Comparison of ENCODE assay signal across 21 cellular contexts in genomic region chr17:67655478-67656148, GRCh38.
DNase-seq lines count a peak whose midpoint lies in the region; ATAC-seq, FAIRE-seq and TF ChIP-seq lines count a peak whose summit lies in the region.
"Had no signal": no experiment of that assay in that cellular context is flagged by ENCODE, and none has a peak within 500 bp of the region (broad histone marks: within the 10 kb centered on the region; RNA-seq: fewer than 3 reads in every experiment).

No MANE protein-coding gene starts in this region.

- H2BK20ac ChIP-seq in H1 (ENCODE audit: low read length), result no peak overlapping the region

- H3K27ac ChIP-seq in H1 (ENCODE audit: low read depth, low read length), result no peak overlapping the region
- H3K27ac ChIP-seq in PC-9, result no peak overlapping the region
- H3K27ac ChIP-seq: SK-N-MC had no signal

- H3K79me1 ChIP-seq in H1 (ENCODE audit: low read depth, low read length), result no peaks in the 10 kb centered on the region; the same call in 1 of the 2 replicates

- H3K4me1 ChIP-seq in H1 (replicated peaks in 1 of 4; ENCODE audit: control insufficient read depth in 3 of 4, insufficient read depth in 4 of 4, low read length in 3 of 4) (peaks cover 3 to 9% (median 5%) of the 10 kb centered on the region in 4 experiments; a peak in 5 of 7 replicates), PC-9 (replicated peaks; ENCODE audit: insufficient read depth) (no peaks in the 10 kb centered on the region)

- H2AK5ac ChIP-seq in H1 (ENCODE audit: low read depth, low read length), result no peak overlapping the region

- no peak overlapping the region; a peak in 1 of 7 replicates for H3K9ac ChIP-seq in H1 (replicated peaks in 1 of 4; ENCODE audit: extremely low read depth in 1 of 4, low read depth in 3 of 4, low read length in 3 of 4)

- intact Hi-C loops in PC-9 (cut with micrococcal nuclease; ENCODE audit: unreplicated experiment), result no loop called here

- no peak overlapping the region for H2BK12ac ChIP-seq in H1 (ENCODE audit: low read depth, low read length)

- H3K4ac ChIP-seq in H1 (replicated peaks; ENCODE audit: insufficient read length, low read depth, low read length), result no peak overlapping the region

- no peak for ATAC-seq in HG03442 (IDR thresholded peaks at IDR 0.05; ENCODE audit: unreplicated experiment)

- no peak overlapping the region for H4K5ac ChIP-seq in H1 (ENCODE audit: insufficient read length, low read depth, low read length)

- no peaks in the 10 kb centered on the region for H3K79me2 ChIP-seq in H1 (ENCODE audit: control insufficient read depth in 1 of 2, insufficient read depth in 2 of 2, low read length in 2 of 2)
- no peaks in the 10 kb centered on the region for H3K79me2 ChIP-seq in PC-9 (ENCODE audit: low read depth)

- TF ChIP-seq POLR2A in NB4 (IDR thresholded peaks at IDR 0.05; ENCODE audit: extremely low read depth, insufficient read length) (no peak), H1 (IDR thresholded peaks at IDR 0.05; ENCODE audit: control extremely low read depth in 1 of 2, low read depth in 2 of 2, low read length in 2 of 2) (no peak)

- H2AFZ ChIP-seq in H1 (ENCODE audit: low read length) (no peak overlapping the region), PC-9 (no peak overlapping the region)

- no peak for TF ChIP-seq EP300 in H1 (IDR thresholded peaks at IDR 0.05; ENCODE audit: borderline replicate concordance in 1 of 2, low read depth in 2 of 2, low read length in 2 of 2)

- H4K91ac ChIP-seq in H1 (replicated peaks; ENCODE audit: insufficient read length, low read length), result no peak overlapping the region

- peak overlapping the region; percentile 51 for H3K4me3 ChIP-seq in GM12865 (ENCODE audit: low read depth, low read length)
- H3K4me3 ChIP-seq in NB4 (ENCODE audit: low read depth, low read length), result no peak overlapping the region
- no peak overlapping the region for H3K4me3 ChIP-seq in H1 (ENCODE audit: extremely low read depth in 1 of 4, insufficient read depth in 2 of 4, low read depth in 3 of 4, low read length in 4 of 4)
- H3K4me3 ChIP-seq in PC-9, result no peak overlapping the region
- H3K4me3 ChIP-seq: SK-N-MC had no signal

- TF ChIP-seq RAD21 in H1 (IDR thresholded peaks at IDR 0.05 in 1 of 2, conservative IDR thresholded peaks at IDR 0.05 in 1 of 2; ENCODE audit: low read depth in 2 of 2, low read length in 2 of 2), result no peak

- 0 out of 2 replicates have a peak overlapping the region, but pooled peaks have one; percentile 24 for H2BK5ac ChIP-seq in H1 (ENCODE audit: low read depth, low read length)

- CTCF ChIA-PET in H1 (lab: Charles Lee; ENCODE audit: partially characterized antibody), result interaction anchor here (0.9 to 1.3 kb wide), 2 partner anchors 10 to 52 kb away, joined by 4 to 6 read pairs; no protein-coding TSS in a partner anchor
- CTCF ChIA-PET in PC-9 (lab: Charles Lee), result no interaction called here

- no peak overlapping the region for H4K8ac ChIP-seq in H1 (ENCODE audit: extremely low read depth, insufficient read depth, low read length)

- FAIRE-seq in H1 (lab: Jason Lieb, UNC), result no peak
- FAIRE-seq: G401.6 had no signal

- no peaks in the 10 kb centered on the region for H3K9me3 ChIP-seq in H1 (ENCODE audit: insufficient read depth in 2 of 2, low read depth in 1 of 2, low read length in 1 of 2)
- H3K9me3 ChIP-seq in PC-9 (ENCODE audit: insufficient read depth, low read depth), result peaks cover 7% of the 10 kb centered on the region; the same call in 1 of the 2 replicates

- H3K23me2 ChIP-seq in H1 (ENCODE audit: low read depth, low read length), result no peaks in the 10 kb centered on the region

- H3K14ac ChIP-seq in H1 (ENCODE audit: insufficient read length), result no peak overlapping the region

- no peak overlapping the region for H2BK120ac ChIP-seq in H1 (replicated peaks; ENCODE audit: low read depth, low read length)

- WGBS in H1 (ENCODE audit: extremely low coverage in 1 of 2, insufficient coverage in 1 of 2, insufficient read length in 1 of 2, insufficient replicate concordance in 2 of 2, low coverage in 1 of 2, low lambda C conversion rate in 2 of 2, missing lambda C conversion rate in 1 of 2), 2 experiments, result 86% methylated on average over 6 of the region's 7 CpGs; no CpG with 5 or more reads in 1 of the 2 experiments

- H3K36me3 ChIP-seq in H1 (ENCODE audit: control insufficient read depth in 2 of 4, insufficient read depth in 4 of 4, low read length in 3 of 4) (no peaks in the 10 kb centered on the region), PC-9 (ENCODE audit: low read depth) (no peaks in the 10 kb centered on the region)

- no peak overlapping the region for H2BK15ac ChIP-seq in H1 (ENCODE audit: low read length)

- TF ChIP-seq CTCF in GM12865 (IDR thresholded peaks at IDR 0.05; ENCODE audit: insufficient read depth, low read depth, low read length, missing control alignments) (no peak), NB4 (IDR thresholded peaks at IDR 0.05; ENCODE audit: low read depth, low read length) (no peak), H1 (IDR thresholded peaks at IDR 0.05; ENCODE audit: control extremely low read depth in 1 of 3, insufficient read depth in 1 of 3, low read depth in 1 of 3, low read length in 3 of 3) (no peak), PC-9 (conservative IDR thresholded peaks at IDR 0.05) (no peak)

- BruUV-seq in PC-9 (replicated peaks; lab: Mats Ljungman, UMichigan), result no TSS peak

- no peak overlapping the region for H3K18ac ChIP-seq in H1 (ENCODE audit: extremely low read depth, low read length)

- no peak overlapping the region for H3K56ac ChIP-seq in H1 (replicated peaks; ENCODE audit: insufficient read length, low read depth, low read length)

- POLR2A ChIA-PET in H1 (lab: Charles Lee; ENCODE audit: partially characterized antibody), result no interaction called here
- POLR2A ChIA-PET in PC-9 (lab: Charles Lee; ENCODE audit: unreplicated experiment), result no interaction called here

- no peaks in the 10 kb centered on the region for H4K20me1 ChIP-seq in H1 (replicated peaks in 1 of 2; ENCODE audit: control insufficient read depth in 1 of 2, insufficient read depth in 2 of 2, low read length in 2 of 2)
- no peaks in the 10 kb centered on the region for H4K20me1 ChIP-seq in PC-9 (ENCODE audit: insufficient read depth)

- no peak overlapping the region for H3K4me2 ChIP-seq in H1 (ENCODE audit: insufficient read depth in 1 of 2, low read depth in 2 of 2, low read length in 2 of 2)
- no peak overlapping the region for H3K4me2 ChIP-seq in PC-9

- DNase-seq in NK-92 treated with Interleukin-12 subunit alpha and Interleukin-12 subunit beta, amount 100 ng/mL, for 24 hours (lab: John Stamatoyannopoulos, UW), result peak; percentile 70
- DNase-seq in NK-92 (lab: John Stamatoyannopoulos, UW; ENCODE audit: unreplicated experiment), result no peak
- peak; percentile 76 for DNase-seq in GM12865 (ENCODE audit: low read depth)
- DNase-seq in NB4 (ENCODE audit: low read depth), result peak; percentile 60
- DNase-seq in H1 (ENCODE audit: low read depth in 1 of 2, low spot score in 2 of 2), result no peak
- DNase-seq in stimulated activated CD4-positive, alpha-beta T cell treated with anti-CD3 and anti-CD28 coated beads, Interleukin-15, amount 100 ng/mL, for 24 hours, result no peak
- no peak for DNase-seq in PC-9
- DNase-seq: AML-193; C1 segment of cervical spinal cord; Calu3; CD8-positive, alpha-beta memory T cell; DMS153; MV-4-11; NCI-H1694; NCI-H2081 treated with DMSO at 0.1 percent for 48 hours; NCI-H446 treated with DMSO at 0.1 percent for 48 hours; NCI-H69; Right ventricle myocardium superior had no signal

- no peaks in the 10 kb centered on the region for H3F3A ChIP-seq in PC-9 (ENCODE audit: insufficient read depth, low read depth)

- no peak overlapping the region for H3K23ac ChIP-seq in H1 (ENCODE audit: insufficient read length)

- H3K27me3 ChIP-seq in H1 (replicated peaks in 1 of 4; ENCODE audit: control insufficient read depth in 3 of 4, extremely low read depth in 1 of 4, insufficient read depth in 3 of 4, low read length in 3 of 4) (no peaks in the 10 kb centered on the region), PC-9 (ENCODE audit: insufficient read depth, low read depth) (no peaks in the 10 kb centered on the region)

- no peaks in the 10 kb centered on the region for H3K9me2 ChIP-seq in PC-9 (ENCODE audit: insufficient read depth)

TF ChIP-seq in H1, 55 proteins besides CTCF, POLR2A, EP300 and RAD21 (continues in another document):
- TF ChIP-seq BRCA1 (IDR thresholded peaks at IDR 0.05; ENCODE audit: low read depth, low read length) (no peak), SIRT6 (IDR thresholded peaks at IDR 0.05; ENCODE audit: low read length) (no peak), GTF2F1 (IDR thresholded peaks at IDR 0.05; ENCODE audit: borderline replicate concordance, low read depth, low read length) (no peak), CBX5 (IDR thresholded peaks at IDR 0.05; ENCODE audit: low read depth, low read length) (no peak), RBBP5 (IDR thresholded peaks at IDR 0.05; ENCODE audit: borderline replicate concordance, low read depth, low read length) (no peak), EZH2 (IDR thresholded peaks at IDR 0.05; ENCODE audit: low read depth, low read length, severe bottlenecking) (no peak)

Comparison
In these comparisons a context has a peak if more than half of its experiments do, and no peak if none do; other contexts are left out.
1. DNase-seq: peak in NK-92 treated with Interleukin-12 subunit alpha and Interleukin-12 subunit beta, amount 100 ng/mL, for 24 hours (single experiment), GM12865 (single experiment) and NB4 (single experiment); none in NK-92 (single experiment), H1 (0 of 2), stimulated activated CD4-positive, alpha-beta T cell treated with anti-CD3 and anti-CD28 coated beads, Interleukin-15, amount 100 ng/mL, for 24 hours (single experiment) and PC-9 (0 of 2).